ENCODE assay signal across 14 cellular contexts in genomic region chr15:85764649-85765277, GRCh38. TPM values are rescaled to one million over a fixed set of nuclear protein-coding genes. Genes with fewer than 3 reads are reported as not detected.
DNase-seq lines count a peak whose midpoint lies in the region; ATAC-seq and TF ChIP-seq lines count a peak whose summit lies in the region.
"Had no signal": no experiment of that assay in that cellular context is flagged by ENCODE, and none has a peak within 500 bp of the region (broad histone marks: within the 10 kb centered on the region; RNA-seq: fewer than 3 reads in every experiment).

No MANE protein-coding gene starts in this region.

- 36% methylated on average over 2 of the region's 3 CpGs for WGBS in SK-N-SH (ENCODE audit: low lambda C conversion rate)
- WGBS in esophagus squamous epithelium, 2 donors = 33 to 44% methylated on average over 2 of the region's 3 CpGs

- H3K9me3 ChIP-seq in CD4-positive, CD25-positive, alpha-beta regulatory T cell (ENCODE audit: control insufficient read depth in 2 of 2, low read length in 2 of 2) = no peaks in the 10 kb centered on the region
- H3K9me3 ChIP-seq in SK-N-SH (no peaks in the 10 kb centered on the region), esophagus squamous epithelium (no peaks in the 10 kb centered on the region), osteoblast (ENCODE audit: low read depth, low read length) (no peaks in the 10 kb centered on the region)
- H3K9me3 ChIP-seq: MG63 had no signal

- no peaks in the 10 kb centered on the region for H3K36me3 ChIP-seq in CD4-positive, CD25-positive, alpha-beta regulatory T cell (ENCODE audit: control insufficient read depth, insufficient read depth, low read length)
- H3K36me3 ChIP-seq in SK-N-SH (replicated peaks in 1 of 2; ENCODE audit: control insufficient read depth in 1 of 2, insufficient read depth in 2 of 2, low read length in 1 of 2) (peaks cover 0 to 3% of the 10 kb centered on the region in 2 experiments), esophagus squamous epithelium (peaks cover 0 to 54% (median 0%) of the 10 kb centered on the region in 3 donors), osteoblast (ENCODE audit: insufficient read depth, low read length) (peaks cover 3% of the 10 kb centered on the region)
- H3K36me3 ChIP-seq: MG63 had no signal

- H3K4me2 ChIP-seq in SK-N-SH = no peak overlapping the region
- H3K4me2 ChIP-seq in osteoblast (ENCODE audit: insufficient read depth, low read length) = no peak overlapping the region

- no peak for TF ChIP-seq RAD21 in SK-N-SH (IDR thresholded peaks at IDR 0.05; ENCODE audit: low read length)

- H3K4me1 ChIP-seq in CD4-positive, CD25-positive, alpha-beta regulatory T cell (ENCODE audit: control insufficient read depth, insufficient read depth, low read length, poor library complexity, severe bottlenecking) = no peaks in the 10 kb centered on the region
- H3K4me1 ChIP-seq in SK-N-SH (ENCODE audit: control insufficient read depth in 1 of 2, insufficient read depth in 2 of 2, low read depth in 1 of 2, low read length in 1 of 2) (peaks cover 5 to 38% of the 10 kb centered on the region in 2 experiments; a peak in 2 of 4 replicates), esophagus squamous epithelium (peaks cover 0 to 56% (median 22%) of the 10 kb centered on the region in 3 donors), osteoblast (ENCODE audit: insufficient read depth, low read length) (peaks cover 10% of the 10 kb centered on the region)
- H3K4me1 ChIP-seq: parathyroid adenoma had no signal

- no peaks in the 10 kb centered on the region for H3K27me3 Mint-ChIP-seq in CD4-positive, CD25-positive, alpha-beta regulatory T cell
- H3K27me3 Mint-ChIP-seq: activated naive CD8-positive, alpha-beta T cell treated with anti-CD3 and anti-CD28 coated beads, Interleukin-2, amount 10 ng/mL, durations not matched to agents 7 days and 5 days; effector memory CD8-positive, alpha-beta T cell had no signal

- H3K4me1 Mint-ChIP-seq in CD4-positive, CD25-positive, alpha-beta regulatory T cell = peaks cover 0 to 12% (median 2%) of the 10 kb centered on the region in 4 donors

- H3K9me3 Mint-ChIP-seq in CD4-positive, CD25-positive, alpha-beta regulatory T cell = no peaks in the 10 kb centered on the region
- H3K9me3 Mint-ChIP-seq: activated naive CD8-positive, alpha-beta T cell treated with anti-CD3 and anti-CD28 coated beads, Interleukin-2, amount 10 ng/mL, durations not matched to agents 7 days and 5 days; effector memory CD8-positive, alpha-beta T cell had no signal

- no peak for DNase-seq in CD4-positive, CD25-positive, alpha-beta regulatory T cell
- DNase-seq in SK-N-SH (peak; percentile 73), esophagus squamous epithelium (lab: John Stamatoyannopoulos, UW) (no peak), osteoblast (ENCODE audit: insufficient read length, low spot score, missing footprints) (peak; percentile 99), NCI-H146 (lab: John Stamatoyannopoulos, UW) (no peak), HuH-7 (ENCODE audit: low spot score) (no peak)
- DNase-seq: activated naive CD8-positive, alpha-beta T cell treated with anti-CD3 and anti-CD28 coated beads, Interleukin-2, amount 10 ng/mL, durations not matched to agents 7 days and 5 days; effector memory CD8-positive, alpha-beta T cell; MG63; NCI-H2107; stimulated activated CD8-positive, alpha-beta memory T cell treated with anti-CD3 and anti-CD28 coated beads, Interleukin-4, amount 100 ng/mL, for 48 hours had no signal

- H3K79me2 ChIP-seq in SK-N-SH (ENCODE audit: insufficient read depth) (no peaks in the 10 kb centered on the region), osteoblast (ENCODE audit: insufficient read depth, low read length) (peaks cover 13% of the 10 kb centered on the region)
- H3K79me2 ChIP-seq: parathyroid adenoma had no signal

- POLR2A ChIA-PET in SK-N-SH (lab: Yijun Ruan, JAX) = interaction anchor here (0.5 to 1.6 kb wide), 3 partner anchors 14 to 28 kb away, joined by 3 to 7 read pairs (median 3); no protein-coding TSS in a partner anchor

- no peak for TF ChIP-seq POLR2A in esophagus squamous epithelium (IDR thresholded peaks at IDR 0.05)

- no peak overlapping the region for H3K4me3 Mint-ChIP-seq in CD4-positive, CD25-positive, alpha-beta regulatory T cell
- H3K4me3 Mint-ChIP-seq: activated naive CD8-positive, alpha-beta T cell treated with anti-CD3 and anti-CD28 coated beads, Interleukin-2, amount 10 ng/mL, durations not matched to agents 7 days and 5 days; effector memory CD8-positive, alpha-beta T cell had no signal

- H4K20me1 ChIP-seq in SK-N-SH (ENCODE audit: insufficient read depth) = 0 out of 2 replicates have a peak, but pooled peaks cover 3% of the 10 kb centered on the region
- peaks cover 36% of the 10 kb centered on the region for H4K20me1 ChIP-seq in osteoblast (ENCODE audit: insufficient read depth, low read length)

- H3K27ac ChIP-seq in CD4-positive, CD25-positive, alpha-beta regulatory T cell (ENCODE audit: insufficient read depth, low read length, poor library complexity, severe bottlenecking) = no peak overlapping the region
- H3K27ac ChIP-seq in SK-N-SH (ENCODE audit: low read depth in 2 of 2, low read length in 1 of 2) (peak overlapping the region in 1 of 2 experiments; percentile 86; a peak in 2 of 4 replicates), esophagus squamous epithelium (peak overlapping the region in 3 of 4 donors; percentile 59 to 67 (median 62)), osteoblast (ENCODE audit: low read depth, low read length) (no peak overlapping the region)
- H3K27ac ChIP-seq: parathyroid adenoma had no signal

- ATAC-seq in CD4-positive, CD25-positive, alpha-beta regulatory T cell (ENCODE audit: low read depth in 2 of 2) = no peak
- no peak for ATAC-seq in GM19324 (IDR thresholded peaks at IDR 0.05; ENCODE audit: low FRiP score, unreplicated experiment)
- no peak for ATAC-seq in GM21423 (IDR thresholded peaks at IDR 0.05; ENCODE audit: unreplicated experiment)
- ATAC-seq: effector memory CD8-positive, alpha-beta T cell had no signal

- no peaks in the 10 kb centered on the region for H3K36me3 Mint-ChIP-seq in CD4-positive, CD25-positive, alpha-beta regulatory T cell

- H3K9ac ChIP-seq in SK-N-SH = no peak overlapping the region
- H3K9ac ChIP-seq: parathyroid adenoma had no signal

- no peaks in the 10 kb centered on the region for H3F3A ChIP-seq in SK-N-SH (replicated peaks; ENCODE audit: insufficient read depth)

- no peak overlapping the region for H3K4me3 ChIP-seq in CD4-positive, CD25-positive, alpha-beta regulatory T cell (ENCODE audit: low read depth, low read length)
- H3K4me3 ChIP-seq in SK-N-SH (ENCODE audit: low read depth in 2 of 2, low read length in 1 of 2) (no peak overlapping the region), esophagus squamous epithelium (no peak overlapping the region), osteoblast (ENCODE audit: insufficient read depth, low read length) (no peak overlapping the region)
- H3K4me3 ChIP-seq: MG63 had no signal

- peak overlapping the region in 2 of 3 donors; percentile 44 to 79 for H3K27ac Mint-ChIP-seq in CD4-positive, CD25-positive, alpha-beta regulatory T cell
- H3K27ac Mint-ChIP-seq: activated naive CD8-positive, alpha-beta T cell treated with anti-CD3 and anti-CD28 coated beads, Interleukin-2, amount 10 ng/mL, durations not matched to agents 7 days and 5 days had no signal

- intact Hi-C loops in esophagus squamous epithelium (cut with DNase I) = no loop called here

- CTCF ChIA-PET in SK-N-SH (lab: Yijun Ruan, JAX) = interaction anchor here (0.7 to 2.1 kb wide), 6 partner anchors 10 to 76 kb away, joined by 3 to 11 read pairs (median 4); no protein-coding TSS in a partner anchor

- TF ChIP-seq EP300 in SK-N-SH (IDR thresholded peaks at IDR 0.05; ENCODE audit: borderline replicate concordance in 1 of 2, low read depth in 1 of 2, low read length in 1 of 2) = no peak

- TF ChIP-seq CTCF in SK-N-SH (IDR thresholded peaks at IDR 0.05) = no peak
- TF ChIP-seq CTCF in esophagus squamous epithelium (IDR thresholded peaks at IDR 0.05) = no peak
- TF ChIP-seq CTCF in osteoblast (IDR thresholded peaks at IDR 0.05; ENCODE audit: extremely low read depth, low read depth, low read length) = no peak

- no peaks in the 10 kb centered on the region for H3K27me3 ChIP-seq in CD4-positive, CD25-positive, alpha-beta regulatory T cell (ENCODE audit: control insufficient read depth, insufficient read depth, low read length)
- no peaks in the 10 kb centered on the region for H3K27me3 ChIP-seq in SK-N-SH (ENCODE audit: insufficient read depth)
- no peaks in the 10 kb centered on the region for H3K27me3 ChIP-seq in esophagus squamous epithelium
- no peaks in the 10 kb centered on the region for H3K27me3 ChIP-seq in osteoblast (ENCODE audit: insufficient read depth, low read length)
- H3K27me3 ChIP-seq: MG63 had no signal

- no peak overlapping the region for H2AFZ ChIP-seq in SK-N-SH (ENCODE audit: low read depth)
- H2AFZ ChIP-seq in osteoblast (ENCODE audit: low read length) = no peak overlapping the region
- H2AFZ ChIP-seq: parathyroid adenoma had no signal

- no peaks in the 10 kb centered on the region for H3K9me2 ChIP-seq in SK-N-SH

TF ChIP-seq in SK-N-SH, 30 proteins besides CTCF, POLR2A, EP300 and RAD21 (continues in another document):
- no peak for TF ChIP-seq USF2 (IDR thresholded peaks at IDR 0.05; ENCODE audit: borderline replicate concordance, low read depth, low read length)
- TF ChIP-seq MEF2A (IDR thresholded peaks at IDR 0.05; ENCODE audit: borderline replicate concordance, low read depth) = no peak
- TF ChIP-seq TEAD4 (IDR thresholded peaks at IDR 0.05; ENCODE audit: borderline replicate concordance, insufficient read depth) = no peak
- no peak for TF ChIP-seq EZH2phosphoT487 (IDR thresholded peaks at IDR 0.05; ENCODE audit: borderline replicate concordance, low read depth)
- TF ChIP-seq RFX5 (IDR thresholded peaks at IDR 0.05; ENCODE audit: low read length) = no peak
- no peak for TF ChIP-seq NFIC (IDR thresholded peaks at IDR 0.05; ENCODE audit: borderline replicate concordance)
- TF ChIP-seq ELF1 (IDR thresholded peaks at IDR 0.05) = no peak
- TF ChIP-seq FOXM1 (IDR thresholded peaks at IDR 0.05; ENCODE audit: low read depth) = no peak
- no peak; the same call in none of the 2 replicates for TF ChIP-seq GATA2 (CRISPR knock-in tag; IDR thresholded peaks at IDR 0.05)

RNA-seq across cellular contexts. Expression of gene KLHL25, which starts 30.0 kb away (rescaled TPM):
- 8.8 TPM for total RNA-seq in CD4-positive, CD25-positive, alpha-beta regulatory T cell
- 1 to 10 TPM in 3 of 4 donors, under 1 TPM in 1; 0.76 to 2.7 (median 1.3) TPM for polyA plus RNA-seq in CD4-positive, CD25-positive, alpha-beta regulatory T cell
- 4.5 TPM in 2 replicates for polyA plus RNA-seq in SK-N-SH (2012; rRNA removed)
- 1.4 and 2.6 TPM in 2 replicates for polyA plus RNA-seq in SK-N-SH (2012; cell fraction: cytosol; rRNA removed)
- polyA plus RNA-seq in SK-N-SH (2012; cell fraction: nucleus; rRNA removed) = 7.3 and 8.6 TPM in 2 replicates
- total RNA-seq in esophagus squamous epithelium = 10 to 100 TPM in 1 of 4 donors, 1 to 10 TPM in 3; 3.1 to 11.6 (median 8.1) TPM
- total RNA-seq in osteoblast = 3.8 and 4.3 TPM in 2 replicates

Comparison
In these comparisons a context has a peak if more than half of its experiments do, and no peak if none do; other contexts are left out.
1. DNase-seq: peak in SK-N-SH (single experiment) and osteoblast (single experiment); none in CD4-positive, CD25-positive, alpha-beta regulatory T cell (0 of 3), esophagus squamous epithelium (single experiment), NCI-H146 (single experiment) and HuH-7 (single experiment).
2. H3K27ac ChIP-seq: peak in esophagus squamous epithelium (3 of 4); none in CD4-positive, CD25-positive, alpha-beta regulatory T cell (single experiment) and osteoblast (single experiment).